8 cellular contexts compared by ENCODE assay signal in the genomic region with DNA sequence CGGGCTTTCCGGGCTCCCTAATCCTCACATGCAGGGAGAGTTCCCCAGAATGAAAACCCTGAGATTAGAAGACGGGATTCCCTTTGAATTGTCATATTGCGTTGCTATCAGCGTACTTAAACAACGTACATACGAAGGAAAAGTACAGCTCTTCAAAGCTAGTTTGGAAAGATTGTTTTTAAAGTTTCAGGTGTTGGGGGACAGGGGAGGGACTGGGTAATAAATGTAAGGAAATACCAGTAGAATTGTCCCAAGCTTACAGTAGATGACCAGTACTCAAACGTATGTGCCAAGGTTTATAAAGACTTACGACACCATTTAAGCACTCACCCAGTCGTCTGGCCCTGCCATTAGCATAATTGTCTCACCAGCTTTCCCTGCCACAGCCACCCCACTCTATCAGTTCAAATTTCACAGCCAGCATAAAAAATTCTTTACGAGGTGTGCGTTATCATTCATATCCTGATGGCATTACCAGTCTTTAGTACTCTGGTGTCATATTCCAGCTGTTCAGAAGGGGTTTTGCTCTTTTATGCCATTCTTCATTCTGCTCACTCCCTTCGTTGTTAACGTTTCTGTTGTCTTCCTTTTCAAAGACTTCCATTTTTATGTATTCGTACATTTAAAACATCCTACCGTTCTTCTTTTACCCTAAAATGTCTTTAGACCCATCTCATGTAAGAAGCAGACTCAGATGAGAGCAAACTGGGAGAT. TPM values are rescaled to one million over a fixed set of nuclear protein-coding genes. Genes with fewer than 3 reads are reported as not detected.
DNase-seq lines count a peak whose midpoint lies in the region; ATAC-seq, FAIRE-seq and TF ChIP-seq lines count a peak whose summit lies in the region.

No MANE protein-coding gene starts in this region.

- intact Hi-C loops in left cardiac atrium (cut with DNase I) = no loop called here

- ATAC-seq in left cardiac atrium = no peak

- no peak for FAIRE-seq in frontal cortex (lab: Jason Lieb, UNC)

- H3K4me3 ChIP-seq in right atrium auricular region = peak overlapping the region; percentile 81 to 86
- peak overlapping the region; percentile 69 for H3K4me3 ChIP-seq in astrocyte of the spinal cord (ENCODE audit: low read depth, low read length)

- no peak for TF ChIP-seq CTCF in right atrium auricular region (IDR thresholded peaks at IDR 0.05)
- no peak for TF ChIP-seq CTCF in astrocyte of the spinal cord (IDR thresholded peaks at IDR 0.05; ENCODE audit: low read depth, low read length)

- H3K27ac ChIP-seq in right atrium auricular region = peak overlapping the region; percentile 98
- peak overlapping the region; percentile 94 for H3K27ac ChIP-seq in temporal lobe (ENCODE audit: low read depth, low read length)

- DNase-seq in right atrium auricular region (ENCODE audit: low spot score) (no peak), left cardiac atrium (no peak), NCI-H510A treated with DMSO at 0.1 percent for 48 hours (lab: John Stamatoyannopoulos, UW) (peak; percentile 81), astrocyte of the spinal cord (ENCODE audit: low read depth, low spot score) (peak; percentile 70), kidney glomerular epithelial cell (lab: John Stamatoyannopoulos, UW) (peak; percentile 57), frontal cortex (ENCODE audit: low spot score in 2 of 2) (no peak)
- no peak for DNase-seq in activated effector memory CD4-positive, alpha-beta T cell treated with Interleukin-2 at 50 U/mL for 16 hours

- H3K4me1 ChIP-seq in right atrium auricular region = peaks cover 0 to 36% of the 10 kb centered on the region in 2 donors

- no peaks in the 10 kb centered on the region for H3K36me3 ChIP-seq in right atrium auricular region

- in situ Hi-C loops in astrocyte of the spinal cord (cut with HindIII; ENCODE audit: low sequenced_read_pairs) = no loop called here

- H3K27me3 ChIP-seq in right atrium auricular region = no peaks in the 10 kb centered on the region

- no peaks in the 10 kb centered on the region for H3K9me3 ChIP-seq in right atrium auricular region

RNA-seq across cellular contexts. Expression of a gene that starts 0.8 kb away (rescaled TPM):
- total RNA-seq in right atrium auricular region (100 to 1,000 TPM; 106 to 115 TPM), left cardiac atrium (100 to 1,000 TPM; 128 to 133 TPM), temporal lobe (375 TPM), frontal cortex (423 TPM)

RNA-seq across cellular contexts. Expression of a gene that starts 55.4 kb away (rescaled TPM):
- total RNA-seq in right atrium auricular region (under 1 TPM in 1 of 2 donors, not detected in 1; 0.63 TPM), left cardiac atrium (under 1 TPM; 0.18 to 0.44 TPM), temporal lobe (0.49 TPM), frontal cortex (1.6 TPM)

Comparison
In these comparisons a context has a peak if more than half of its experiments do, and no peak if none do; other contexts are left out.
1. DNase-seq: peak in NCI-H510A treated with DMSO at 0.1 percent for 48 hours (single experiment), astrocyte of the spinal cord (single experiment) and kidney glomerular epithelial cell (single experiment); none in right atrium auricular region (single experiment), left cardiac atrium (single experiment), activated effector memory CD4-positive, alpha-beta T cell treated with Interleukin-2 at 50 U/mL for 16 hours (single experiment) and frontal cortex (0 of 2).